1 cellular context compared by ENCODE assay signal in the genomic region with DNA sequence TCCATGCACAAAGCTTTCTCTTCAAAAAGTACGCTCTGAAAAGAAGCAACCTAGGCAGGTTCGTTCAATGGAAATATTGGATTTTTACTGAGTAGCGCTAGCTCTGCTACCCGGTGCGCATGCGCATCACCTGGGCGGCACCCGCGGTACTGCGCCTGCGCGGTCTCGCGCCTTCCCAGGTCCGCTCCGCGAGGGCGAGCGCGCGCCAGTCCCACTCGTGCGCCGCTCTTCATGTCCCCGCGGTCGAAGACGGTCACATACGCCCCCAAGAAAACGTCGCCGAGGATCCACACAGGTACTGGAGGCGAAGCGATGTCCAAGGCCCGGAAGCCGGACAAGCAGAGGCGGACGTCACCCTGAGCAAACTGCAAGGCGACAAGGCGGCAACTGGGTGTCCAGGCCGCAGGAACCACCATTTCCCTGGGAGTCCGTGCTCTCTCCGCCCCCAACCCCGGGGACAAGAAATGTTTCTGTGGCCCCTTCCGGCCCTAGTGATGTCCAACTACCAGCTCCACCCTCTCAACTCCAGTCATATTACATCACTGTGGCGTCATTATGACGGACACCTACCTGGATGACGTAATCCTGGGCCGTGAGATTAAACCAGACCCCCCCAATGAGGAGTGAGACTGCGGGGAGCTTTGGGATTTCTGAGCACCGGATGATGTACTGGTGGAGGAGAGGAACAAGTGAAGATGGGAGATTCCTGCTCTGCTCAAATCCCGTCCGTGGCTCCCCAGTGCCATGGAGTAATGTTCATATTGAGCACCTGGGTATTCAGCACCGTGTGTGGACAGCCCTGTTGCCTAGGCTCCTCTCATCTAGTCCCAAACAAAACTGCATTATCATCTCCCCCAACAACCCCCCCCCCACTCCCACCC.
TF ChIP-seq lines count a peak whose summit lies in the region.

No MANE protein-coding gene starts in this region.

TF ChIP-seq in K562, 482 proteins besides CTCF, POLR2A, EP300 and RAD21 (continued from another document and continues in another):
- TF ChIP-seq ZBTB2 (IDR thresholded peaks at IDR 0.05) (peak; percentile 98), ZNF77 (CRISPR knock-in tag; IDR thresholded peaks at IDR 0.05) (no peak), SRSF1 (IDR thresholded peaks at IDR 0.05; ENCODE audit: low read depth, low read length) (no peak), ZNF134 (CRISPR knock-in tag; conservative IDR thresholded peaks at IDR 0.05) (0 out of 2 replicates have a peak, but pooled peaks have one; percentile 52), CREB3L1 (IDR thresholded peaks at IDR 0.05; ENCODE audit: borderline replicate concordance, low read depth) (peak; percentile 68; the same call in 1 of the 2 replicates), CBFA2T2 (conservative IDR thresholded peaks at IDR 0.05) (no peak), ELF2 (CRISPR knock-in tag; IDR thresholded peaks at IDR 0.05) (no peak), BHLHE40 (IDR thresholded peaks at IDR 0.05; ENCODE audit: low read length) (0 out of 2 replicates have a peak, but pooled peaks have one; percentile 28), PTBP1 (IDR thresholded peaks at IDR 0.05; ENCODE audit: low read depth, low read length) (no peak; the same call in 1 of the 2 replicates), USF1 (CRISPR knock-in tag; IDR thresholded peaks at IDR 0.05) (no peak), PTRF (tag; IDR thresholded peaks at IDR 0.05) (no peak), HNRNPK (IDR thresholded peaks at IDR 0.05; ENCODE audit: low read depth, low read length, poor library complexity, severe bottlenecking) (no peak), TSC22D4 (tag; IDR thresholded peaks at IDR 0.05) (no peak), ELK3 (CRISPR knock-in tag; IDR thresholded peaks at IDR 0.05) (no peak), PHF21A (IDR thresholded peaks at IDR 0.05; ENCODE audit: borderline replicate concordance, low read depth) (no peak), SUPT5H (IDR thresholded peaks at IDR 0.05) (peak; percentile 94), PHTF2 (CRISPR knock-in tag; IDR thresholded peaks at IDR 0.05) (peak; percentile 25; the same call in 1 of the 2 replicates), CBX2 (IDR thresholded peaks at IDR 0.05; ENCODE audit: insufficient read depth, low read length, poor library complexity, severe bottlenecking) (no peak), MAFG (tag; conservative IDR thresholded peaks at IDR 0.05) (no peak), XRCC4 (IDR thresholded peaks at IDR 0.05; ENCODE audit: extremely low read depth, insufficient read depth, insufficient read length) (no peak), SETDB1 (IDR thresholded peaks at IDR 0.05; ENCODE audit: low read length) (no peak), TEAD2 (tag; IDR thresholded peaks at IDR 0.05) (no peak), CEBPB (tag; IDR thresholded peaks at IDR 0.05) (peak; percentile 96), C11orf30 (IDR thresholded peaks at IDR 0.05; ENCODE audit: low read depth) (no peak), TARDBP (IDR thresholded peaks at IDR 0.05) (peak; percentile 97), LARP7 (IDR thresholded peaks at IDR 0.05) (0 out of 2 replicates have a peak, but pooled peaks have one; percentile 12), NKRF (IDR thresholded peaks at IDR 0.05; ENCODE audit: borderline replicate concordance) (peak; percentile 50; the same call in 1 of the 2 replicates), HCFC1 (IDR thresholded peaks at IDR 0.05; ENCODE audit: low read depth, low read length) (no peak; the same call in 1 of the 2 replicates)
- TF ChIP-seq, protein P1, sequence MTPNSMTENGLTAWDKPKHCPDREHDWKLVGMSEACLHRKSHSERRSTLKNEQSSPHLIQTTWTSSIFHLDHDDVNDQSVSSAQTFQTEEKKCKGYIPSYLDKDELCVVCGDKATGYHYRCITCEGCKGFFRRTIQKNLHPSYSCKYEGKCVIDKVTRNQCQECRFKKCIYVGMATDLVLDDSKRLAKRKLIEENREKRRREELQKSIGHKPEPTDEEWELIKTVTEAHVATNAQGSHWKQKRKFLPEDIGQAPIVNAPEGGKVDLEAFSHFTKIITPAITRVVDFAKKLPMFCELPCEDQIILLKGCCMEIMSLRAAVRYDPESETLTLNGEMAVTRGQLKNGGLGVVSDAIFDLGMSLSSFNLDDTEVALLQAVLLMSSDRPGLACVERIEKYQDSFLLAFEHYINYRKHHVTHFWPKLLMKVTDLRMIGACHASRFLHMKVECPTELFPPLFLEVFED (CRISPR knock-in tag; conservative IDR thresholded peaks at IDR 0.05) = no peak
- TF ChIP-seq, protein P2, sequence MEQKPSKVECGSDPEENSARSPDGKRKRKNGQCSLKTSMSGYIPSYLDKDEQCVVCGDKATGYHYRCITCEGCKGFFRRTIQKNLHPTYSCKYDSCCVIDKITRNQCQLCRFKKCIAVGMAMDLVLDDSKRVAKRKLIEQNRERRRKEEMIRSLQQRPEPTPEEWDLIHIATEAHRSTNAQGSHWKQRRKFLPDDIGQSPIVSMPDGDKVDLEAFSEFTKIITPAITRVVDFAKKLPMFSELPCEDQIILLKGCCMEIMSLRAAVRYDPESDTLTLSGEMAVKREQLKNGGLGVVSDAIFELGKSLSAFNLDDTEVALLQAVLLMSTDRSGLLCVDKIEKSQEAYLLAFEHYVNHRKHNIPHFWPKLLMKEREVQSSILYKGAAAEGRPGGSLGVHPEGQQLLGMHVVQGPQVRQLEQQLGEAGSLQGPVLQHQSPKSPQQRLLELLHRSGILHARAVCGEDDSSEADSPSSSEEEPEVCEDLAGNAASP (IDR thresholded peaks at IDR 0.05) = no peak
- TF ChIP-seq, protein P3, sequence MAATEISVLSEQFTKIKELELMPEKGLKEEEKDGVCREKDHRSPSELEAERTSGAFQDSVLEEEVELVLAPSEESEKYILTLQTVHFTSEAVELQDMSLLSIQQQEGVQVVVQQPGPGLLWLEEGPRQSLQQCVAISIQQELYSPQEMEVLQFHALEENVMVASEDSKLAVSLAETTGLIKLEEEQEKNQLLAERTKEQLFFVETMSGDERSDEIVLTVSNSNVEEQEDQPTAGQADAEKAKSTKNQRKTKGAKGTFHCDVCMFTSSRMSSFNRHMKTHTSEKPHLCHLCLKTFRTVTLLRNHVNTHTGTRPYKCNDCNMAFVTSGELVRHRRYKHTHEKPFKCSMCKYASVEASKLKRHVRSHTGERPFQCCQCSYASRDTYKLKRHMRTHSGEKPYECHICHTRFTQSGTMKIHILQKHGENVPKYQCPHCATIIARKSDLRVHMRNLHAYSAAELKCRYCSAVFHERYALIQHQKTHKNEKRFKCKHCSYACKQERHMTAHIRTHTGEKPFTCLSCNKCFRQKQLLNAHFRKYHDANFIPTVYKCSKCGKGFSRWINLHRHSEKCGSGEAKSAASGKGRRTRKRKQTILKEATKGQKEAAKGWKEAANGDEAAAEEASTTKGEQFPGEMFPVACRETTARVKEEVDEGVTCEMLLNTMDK (IDR thresholded peaks at IDR 0.05; ENCODE audit: borderline replicate concordance, insufficient read depth, low read depth, low read length, poor library complexity, severe bottlenecking) = no peak
- TF ChIP-seq, protein P4, sequence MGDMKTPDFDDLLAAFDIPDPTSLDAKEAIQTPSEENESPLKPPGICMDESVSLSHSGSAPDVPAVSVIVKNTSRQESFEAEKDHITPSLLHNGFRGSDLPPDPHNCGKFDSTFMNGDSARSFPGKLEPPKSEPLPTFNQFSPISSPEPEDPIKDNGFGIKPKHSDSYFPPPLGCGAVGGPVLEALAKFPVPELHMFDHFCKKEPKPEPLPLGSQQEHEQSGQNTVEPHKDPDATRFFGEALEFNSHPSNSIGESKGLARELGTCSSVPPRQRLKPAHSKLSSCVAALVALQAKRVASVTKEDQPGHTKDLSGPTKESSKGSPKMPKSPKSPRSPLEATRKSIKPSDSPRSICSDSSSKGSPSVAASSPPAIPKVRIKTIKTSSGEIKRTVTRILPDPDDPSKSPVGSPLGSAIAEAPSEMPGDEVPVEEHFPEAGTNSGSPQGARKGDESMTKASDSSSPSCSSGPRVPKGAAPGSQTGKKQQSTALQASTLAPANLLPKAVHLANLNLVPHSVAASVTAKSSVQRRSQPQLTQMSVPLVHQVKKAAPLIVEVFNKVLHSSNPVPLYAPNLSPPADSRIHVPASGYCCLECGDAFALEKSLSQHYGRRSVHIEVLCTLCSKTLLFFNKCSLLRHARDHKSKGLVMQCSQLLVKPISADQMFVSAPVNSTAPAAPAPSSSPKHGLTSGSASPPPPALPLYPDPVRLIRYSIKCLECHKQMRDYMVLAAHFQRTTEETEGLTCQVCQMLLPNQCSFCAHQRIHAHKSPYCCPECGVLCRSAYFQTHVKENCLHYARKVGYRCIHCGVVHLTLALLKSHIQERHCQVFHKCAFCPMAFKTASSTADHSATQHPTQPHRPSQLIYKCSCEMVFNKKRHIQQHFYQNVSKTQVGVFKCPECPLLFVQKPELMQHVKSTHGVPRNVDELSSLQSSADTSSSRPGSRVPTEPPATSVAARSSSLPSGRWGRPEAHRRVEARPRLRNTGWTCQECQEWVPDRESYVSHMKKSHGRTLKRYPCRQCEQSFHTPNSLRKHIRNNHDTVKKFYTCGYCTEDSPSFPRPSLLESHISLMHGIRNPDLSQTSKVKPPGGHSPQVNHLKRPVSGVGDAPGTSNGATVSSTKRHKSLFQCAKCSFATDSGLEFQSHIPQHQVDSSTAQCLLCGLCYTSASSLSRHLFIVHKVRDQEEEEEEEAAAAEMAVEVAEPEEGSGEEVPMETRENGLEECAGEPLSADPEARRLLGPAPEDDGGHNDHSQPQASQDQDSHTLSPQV (IDR thresholded peaks at IDR 0.05) = peak; percentile 97
- TF ChIP-seq, protein P5, sequence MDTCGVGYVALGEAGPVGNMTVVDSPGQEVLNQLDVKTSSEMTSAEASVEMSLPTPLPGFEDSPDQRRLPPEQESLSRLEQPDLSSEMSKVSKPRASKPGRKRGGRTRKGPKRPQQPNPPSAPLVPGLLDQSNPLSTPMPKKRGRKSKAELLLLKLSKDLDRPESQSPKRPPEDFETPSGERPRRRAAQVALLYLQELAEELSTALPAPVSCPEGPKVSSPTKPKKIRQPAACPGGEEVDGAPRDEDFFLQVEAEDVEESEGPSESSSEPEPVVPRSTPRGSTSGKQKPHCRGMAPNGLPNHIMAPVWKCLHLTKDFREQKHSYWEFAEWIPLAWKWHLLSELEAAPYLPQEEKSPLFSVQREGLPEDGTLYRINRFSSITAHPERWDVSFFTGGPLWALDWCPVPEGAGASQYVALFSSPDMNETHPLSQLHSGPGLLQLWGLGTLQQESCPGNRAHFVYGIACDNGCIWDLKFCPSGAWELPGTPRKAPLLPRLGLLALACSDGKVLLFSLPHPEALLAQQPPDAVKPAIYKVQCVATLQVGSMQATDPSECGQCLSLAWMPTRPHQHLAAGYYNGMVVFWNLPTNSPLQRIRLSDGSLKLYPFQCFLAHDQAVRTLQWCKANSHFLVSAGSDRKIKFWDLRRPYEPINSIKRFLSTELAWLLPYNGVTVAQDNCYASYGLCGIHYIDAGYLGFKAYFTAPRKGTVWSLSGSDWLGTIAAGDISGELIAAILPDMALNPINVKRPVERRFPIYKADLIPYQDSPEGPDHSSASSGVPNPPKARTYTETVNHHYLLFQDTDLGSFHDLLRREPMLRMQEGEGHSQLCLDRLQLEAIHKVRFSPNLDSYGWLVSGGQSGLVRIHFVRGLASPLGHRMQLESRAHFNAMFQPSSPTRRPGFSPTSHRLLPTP (IDR thresholded peaks at IDR 0.05; ENCODE audit: borderline replicate concordance, extremely low read depth, insufficient read length) = no peak
